In genomic region chr22:36323182-36323854, GRCh38 we compare ENCODE assay signal across 8 cellular contexts.
DNase-seq lines count a peak whose midpoint lies in the region; ATAC-seq lines count a peak whose summit lies in the region.

No MANE protein-coding gene starts in this region.

- CTCF ChIA-PET in CD8-positive, alpha-beta memory T cell (lab: Charles Lee) = interaction anchor here (1.3 kb wide), 1 partner anchor 133 kb away, joined by 3 read pairs; no protein-coding TSS in a partner anchor
- CTCF ChIA-PET in T-cell (lab: Charles Lee) = no interaction called here

- H3K27me3 ChIP-seq in CD8-positive, alpha-beta memory T cell (ENCODE audit: insufficient read depth, low read length, poor library complexity, severe bottlenecking) = no peaks in the 10 kb centered on the region
- no peaks in the 10 kb centered on the region for H3K27me3 ChIP-seq in rectal smooth muscle tissue (ENCODE audit: control insufficient read depth, insufficient read depth, low read length)

- peak overlapping the region in 1 of 7 donors; percentile 3 for H3K4me3 Mint-ChIP-seq in CD8-positive, alpha-beta memory T cell
- no peak overlapping the region for H3K4me3 Mint-ChIP-seq in activated naive CD8-positive, alpha-beta T cell treated with anti-CD3 and anti-CD28 coated beads, Interleukin-2, amount 10 ng/mL, durations not matched to agents 7 days and 5 days
- no peak overlapping the region for H3K4me3 Mint-ChIP-seq in T-cell

- no peak for DNase-seq in CD8-positive, alpha-beta memory T cell
- DNase-seq in activated naive CD8-positive, alpha-beta T cell treated with anti-CD3 and anti-CD28 coated beads, Interleukin-2, amount 10 ng/mL, durations not matched to agents 7 days and 5 days = no peak
- DNase-seq in Right ventricle myocardium superior (peak; percentile 82), HuH-7 (ENCODE audit: low spot score) (no peak), ACHN (no peak), T-cell (no peak)

- POLR2A ChIA-PET in CD8-positive, alpha-beta memory T cell (lab: Charles Lee) = interaction anchor here (0.6 to 2.3 kb wide), 2 partner anchors 10 to 27 kb away, joined by 3 to 5 read pairs; no protein-coding TSS in a partner anchor
- POLR2A ChIA-PET in activated naive CD8-positive, alpha-beta T cell treated with anti-CD3 and anti-CD28 coated beads, Interleukin-2, amount 10 ng/mL, durations not matched to agents 7 days and 5 days (lab: Charles Lee) = no interaction called here
- POLR2A ChIA-PET in T-cell (lab: Charles Lee) = no interaction called here

- H3K9me3 ChIP-seq in CD8-positive, alpha-beta memory T cell (ENCODE audit: low read length) = no peaks in the 10 kb centered on the region

- no peaks in the 10 kb centered on the region for H3K27me3 Mint-ChIP-seq in CD8-positive, alpha-beta memory T cell
- no peaks in the 10 kb centered on the region for H3K27me3 Mint-ChIP-seq in activated naive CD8-positive, alpha-beta T cell treated with anti-CD3 and anti-CD28 coated beads, Interleukin-2, amount 10 ng/mL, durations not matched to agents 7 days and 5 days
- no peaks in the 10 kb centered on the region for H3K27me3 Mint-ChIP-seq in T-cell

- peaks cover 9% of the 10 kb centered on the region for H3K4me1 ChIP-seq in CD8-positive, alpha-beta memory T cell (ENCODE audit: insufficient read depth, low read length)
- H3K4me1 ChIP-seq in rectal smooth muscle tissue (ENCODE audit: control insufficient read depth, insufficient read depth, low read length) = peaks cover 65% of the 10 kb centered on the region

- ATAC-seq in activated naive CD8-positive, alpha-beta T cell treated with anti-CD3 and anti-CD28 coated beads, Interleukin-2, amount 10 ng/mL, durations not matched to agents 7 days and 5 days (ENCODE audit: low read depth) = no peak
- ATAC-seq in Right ventricle myocardium superior (ENCODE audit: poor library complexity) = peak; percentile 67
- no peak for ATAC-seq in GM18907 (IDR thresholded peaks at IDR 0.05; ENCODE audit: unreplicated experiment)
- ATAC-seq in T-cell (replicated peaks in 1 of 4) = no peak

- in situ Hi-C loops in ACHN (cut with HindIII; ENCODE audit: low pct_ligation_motif_present, low pct_unique_long_range_greater_than_20kb, low sequenced_read_pairs) = no loop called here

- H3K9ac ChIP-seq in rectal smooth muscle tissue (ENCODE audit: low read length) = peak overlapping the region; percentile 6

- H3K9me3 Mint-ChIP-seq in CD8-positive, alpha-beta memory T cell = no peaks in the 10 kb centered on the region
- H3K9me3 Mint-ChIP-seq in activated naive CD8-positive, alpha-beta T cell treated with anti-CD3 and anti-CD28 coated beads, Interleukin-2, amount 10 ng/mL, durations not matched to agents 7 days and 5 days = no peaks in the 10 kb centered on the region
- no peaks in the 10 kb centered on the region for H3K9me3 Mint-ChIP-seq in T-cell

- intact Hi-C loops in Right ventricle myocardium superior (cut with DNase I) = loop anchor here (5.0 kb wide), 2 partner anchors 64 to 144 kb away; partner anchors contain the start of gene MYH9

- H3K4me1 Mint-ChIP-seq in CD8-positive, alpha-beta memory T cell = peaks cover 23 to 24% (median 24%) of the 10 kb centered on the region in 3 donors
- peaks cover 17% of the 10 kb centered on the region for H3K4me1 Mint-ChIP-seq in activated naive CD8-positive, alpha-beta T cell treated with anti-CD3 and anti-CD28 coated beads, Interleukin-2, amount 10 ng/mL, durations not matched to agents 7 days and 5 days
- H3K4me1 Mint-ChIP-seq in T-cell = peaks cover 25 to 38% (median 29%) of the 10 kb centered on the region in 3 donors

- peaks cover 0 to 95% (median 32%) of the 10 kb centered on the region in 3 donors for H3K36me3 Mint-ChIP-seq in CD8-positive, alpha-beta memory T cell
- H3K36me3 Mint-ChIP-seq in activated naive CD8-positive, alpha-beta T cell treated with anti-CD3 and anti-CD28 coated beads, Interleukin-2, amount 10 ng/mL, durations not matched to agents 7 days and 5 days = peaks cover 44% of the 10 kb centered on the region
- peaks cover 64% of the 10 kb centered on the region for H3K36me3 Mint-ChIP-seq in T-cell

- H3K27ac Mint-ChIP-seq in CD8-positive, alpha-beta memory T cell = peak overlapping the region; percentile 17 to 89 (median 56)
- H3K27ac Mint-ChIP-seq in activated naive CD8-positive, alpha-beta T cell treated with anti-CD3 and anti-CD28 coated beads, Interleukin-2, amount 10 ng/mL, durations not matched to agents 7 days and 5 days = peak overlapping the region; percentile 5
- H3K27ac Mint-ChIP-seq in T-cell = no peak overlapping the region

- peaks cover 95% of the 10 kb centered on the region for H3K36me3 ChIP-seq in CD8-positive, alpha-beta memory T cell (ENCODE audit: insufficient read depth, low read length)
- peaks cover 64% of the 10 kb centered on the region for H3K36me3 ChIP-seq in rectal smooth muscle tissue (ENCODE audit: control insufficient read depth, insufficient read depth, low read length)

- H3K4me3 ChIP-seq in CD8-positive, alpha-beta memory T cell (ENCODE audit: low read length) = no peak overlapping the region
- H3K4me3 ChIP-seq in rectal smooth muscle tissue (ENCODE audit: low read length) = no peak overlapping the region

- H3K27ac ChIP-seq in CD8-positive, alpha-beta memory T cell (ENCODE audit: low read depth, low read length) = no peak overlapping the region
- peak overlapping the region; percentile 99 for H3K27ac ChIP-seq in rectal smooth muscle tissue (ENCODE audit: low read depth, low read length)

Comparison
In these comparisons a context has a peak if more than half of its experiments do, and no peak if none do; other contexts are left out.
1. H3K27ac Mint-ChIP-seq: peak in CD8-positive, alpha-beta memory T cell (8 of 8) and activated naive CD8-positive, alpha-beta T cell treated with anti-CD3 and anti-CD28 coated beads, Interleukin-2, amount 10 ng/mL, durations not matched to agents 7 days and 5 days (single experiment); none in T-cell (0 of 2).